ENCODE assay signal across 7 cellular contexts in the genomic region with DNA sequence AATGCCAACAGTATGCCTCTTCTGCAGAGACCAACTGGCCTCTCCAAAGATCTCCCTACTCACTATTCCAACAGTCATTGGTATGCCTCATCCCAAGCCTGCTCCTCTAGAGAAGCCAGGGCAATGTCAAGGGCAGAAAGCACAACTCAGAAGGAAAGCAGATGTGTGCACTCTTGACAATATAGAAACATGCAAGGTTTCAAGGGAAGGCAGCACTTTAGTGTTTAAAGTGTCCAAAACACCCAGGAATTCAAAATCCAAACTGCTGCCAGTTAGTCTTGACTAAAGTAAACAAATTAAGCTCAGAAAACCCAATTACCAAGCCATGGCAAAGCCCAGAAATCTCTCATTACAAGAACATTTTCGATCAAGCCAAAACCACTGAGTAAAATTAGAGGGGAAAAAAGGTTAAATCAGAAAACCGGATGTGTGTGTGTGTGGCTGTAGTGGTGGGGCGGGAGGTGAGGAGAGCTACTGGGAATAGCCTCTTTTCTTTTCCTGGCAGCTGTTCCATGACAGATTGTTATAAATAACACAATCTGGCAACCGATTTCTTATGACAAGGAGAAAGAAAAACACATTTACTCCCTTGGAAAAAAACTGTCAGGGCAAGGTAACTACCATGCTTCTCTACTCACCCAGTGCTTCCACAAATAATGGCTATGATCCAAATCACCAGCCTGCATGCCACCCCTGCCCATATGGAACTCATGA. TPM values are rescaled to one million over a fixed set of nuclear protein-coding genes. Genes with fewer than 3 reads are reported as not detected.
DNase-seq lines count a peak whose midpoint lies in the region; ATAC-seq and TF ChIP-seq lines count a peak whose summit lies in the region.

No MANE protein-coding gene starts in this region.

- TF ChIP-seq CTCF in thoracic aorta (IDR thresholded peaks at IDR 0.05) (no peak), natural killer cell (IDR thresholded peaks at IDR 0.05) (no peak)

- peak overlapping the region; percentile 82 to 92 for H3K27ac ChIP-seq in thoracic aorta

- no peaks in the 10 kb centered on the region for H3K27me3 ChIP-seq in thoracic aorta (replicated peaks; ENCODE audit: insufficient read depth)

- peaks cover 23% of the 10 kb centered on the region for H3K4me1 Mint-ChIP-seq in activated naive CD8-positive, alpha-beta T cell treated with anti-CD3 and anti-CD28 coated beads, Interleukin-2, amount 50 U/mL, for 24 hours
- H3K4me1 Mint-ChIP-seq in natural killer cell: peaks cover 5 to 12% of the 10 kb centered on the region in 2 donors

- H3K9me3 Mint-ChIP-seq in activated naive CD8-positive, alpha-beta T cell treated with anti-CD3 and anti-CD28 coated beads, Interleukin-2, amount 50 U/mL, for 24 hours: no peaks in the 10 kb centered on the region
- no peaks in the 10 kb centered on the region for H3K9me3 Mint-ChIP-seq in natural killer cell

- H3K36me3 ChIP-seq in thoracic aorta: no peaks in the 10 kb centered on the region

- no peaks in the 10 kb centered on the region for H3K9me3 ChIP-seq in thoracic aorta

- intact Hi-C loops in natural killer cell (cut with micrococcal nuclease): no loop called here

- H3K4me1 ChIP-seq in thoracic aorta (ENCODE audit: control insufficient read depth in 1 of 2, low read depth in 2 of 2): peaks cover 29 to 45% of the 10 kb centered on the region in 2 donors

- no peak for ATAC-seq in activated naive CD8-positive, alpha-beta T cell treated with anti-CD3 and anti-CD28 coated beads, Interleukin-2, amount 50 U/mL, for 24 hours
- peak; percentile 76 for ATAC-seq in thoracic aorta (ENCODE audit: insufficient number of reproducible peaks, low FRiP score, low read depth)
- ATAC-seq in natural killer cell: no peak
- no peak for ATAC-seq in HG02610 (IDR thresholded peaks at IDR 0.05; ENCODE audit: unreplicated experiment)

- peak overlapping the region; percentile 47 for H3K4me3 ChIP-seq in thoracic aorta

- peak overlapping the region; percentile 9 for H3K4me3 Mint-ChIP-seq in activated naive CD8-positive, alpha-beta T cell treated with anti-CD3 and anti-CD28 coated beads, Interleukin-2, amount 50 U/mL, for 24 hours
- no peak overlapping the region for H3K4me3 Mint-ChIP-seq in natural killer cell

- H3K27ac Mint-ChIP-seq in activated naive CD8-positive, alpha-beta T cell treated with anti-CD3 and anti-CD28 coated beads, Interleukin-2, amount 50 U/mL, for 24 hours: peak overlapping the region; percentile 48
- H3K27ac Mint-ChIP-seq in natural killer cell: peak overlapping the region in 1 of 2 donors; percentile 1

- peak; percentile 91 for DNase-seq in NCI-H1092 treated with DMSO at 0.1 percent for 48 hours (lab: John Stamatoyannopoulos, UW)
- no peak for DNase-seq in activated naive CD8-positive, alpha-beta T cell treated with anti-CD3 and anti-CD28 coated beads, Interleukin-2, amount 50 U/mL, for 24 hours
- peak; percentile 60 for DNase-seq in inferior parietal cortex (ENCODE audit: extremely low spot score)
- DNase-seq in thoracic aorta (ENCODE audit: low spot score): no peak
- no peak for DNase-seq in natural killer cell
- DNase-seq in SKM-1 (lab: John Stamatoyannopoulos, UW; ENCODE audit: unreplicated experiment): no peak

- no peaks in the 10 kb centered on the region for H3K27me3 Mint-ChIP-seq in activated naive CD8-positive, alpha-beta T cell treated with anti-CD3 and anti-CD28 coated beads, Interleukin-2, amount 50 U/mL, for 24 hours
- no peaks in the 10 kb centered on the region for H3K27me3 Mint-ChIP-seq in natural killer cell (ENCODE audit: low read depth in 2 of 2)

- H3K36me3 Mint-ChIP-seq in activated naive CD8-positive, alpha-beta T cell treated with anti-CD3 and anti-CD28 coated beads, Interleukin-2, amount 50 U/mL, for 24 hours (ENCODE audit: low read depth): peaks cover 5% of the 10 kb centered on the region
- no peaks in the 10 kb centered on the region for H3K36me3 Mint-ChIP-seq in natural killer cell

RNA-seq across cellular contexts. Expression of a gene that starts 39.2 kb away (rescaled TPM):
- total RNA-seq in thoracic aorta (10 to 100 TPM; 26.4 to 33.8 TPM), natural killer cell (10 to 100 TPM; 12.4 to 19.1 (median 14.3) TPM)

Comparison
In these comparisons a context has a peak if more than half of its experiments do, and no peak if none do; other contexts are left out.
1. DNase-seq: peak in NCI-H1092 treated with DMSO at 0.1 percent for 48 hours (single experiment) and inferior parietal cortex (single experiment); none in activated naive CD8-positive, alpha-beta T cell treated with anti-CD3 and anti-CD28 coated beads, Interleukin-2, amount 50 U/mL, for 24 hours (single experiment), thoracic aorta (single experiment), natural killer cell (single experiment) and SKM-1 (single experiment).